ENCODE assay signal across 13 cellular contexts in genomic region chr3:152157337-152157736, GRCh38.
"Had no signal": no experiment of that assay in that cellular context is flagged by ENCODE, and none has a peak within 500 bp of the region (broad histone marks: within the 10 kb centered on the region; RNA-seq: fewer than 3 reads in every experiment).

No MANE protein-coding gene starts in this region.

- H3K4me3 ChIP-seq: right atrium auricular region, transverse colon had no signal

- H2AFZ ChIP-seq: parathyroid adenoma had no signal

- H3K4me1 Mint-ChIP-seq: neural crest cell; stimulated activated effector memory CD8-positive, alpha-beta T cell treated with anti-CD3 and anti-CD28 coated beads, Interleukin-12 subunit alpha, Interleukin-12 subunit beta, amount 100 ng/mL, for 72 hours had no signal

- H3K4me1 ChIP-seq: parathyroid adenoma, right atrium auricular region had no signal

- H3K79me2 ChIP-seq: parathyroid adenoma had no signal

- H3K27ac ChIP-seq: parathyroid adenoma, right atrium auricular region, WERI-Rb-1 had no signal

- H3K9me3 Mint-ChIP-seq: activated naive CD4-positive, alpha-beta T cell treated with anti-CD3 and anti-CD28 coated beads for 36 hours; activated T-helper 1 cell treated with anti-CD3 and anti-CD28 coated beads, Interleukin-12 subunit alpha, Interleukin-12 subunit beta, Interleukin-2, Interleukin-4 antibody, amounts not matched to agents 30 ng/mL and 10 ng/mL and 1 ng/mL, durations not matched to agents 14 hours and 24 hours and 36 hours; neural crest cell; stimulated activated effector memory CD8-positive, alpha-beta T cell treated with anti-CD3 and anti-CD28 coated beads, Interleukin-12 subunit alpha, Interleukin-12 subunit beta, amount 100 ng/mL, for 72 hours had no signal

- ATAC-seq: stimulated activated effector memory CD8-positive, alpha-beta T cell treated with anti-CD3 and anti-CD28 coated beads, Interleukin-12 subunit alpha, Interleukin-12 subunit beta, amount 100 ng/mL, for 72 hours had no signal

- H3K36me3 Mint-ChIP-seq: stimulated activated effector memory CD8-positive, alpha-beta T cell treated with anti-CD3 and anti-CD28 coated beads, Interleukin-12 subunit alpha, Interleukin-12 subunit beta, amount 100 ng/mL, for 72 hours had no signal

- H3K9ac ChIP-seq: parathyroid adenoma had no signal

- H3K27ac Mint-ChIP-seq: activated naive CD4-positive, alpha-beta T cell treated with anti-CD3 and anti-CD28 coated beads for 36 hours; activated T-helper 1 cell treated with anti-CD3 and anti-CD28 coated beads, Interleukin-12 subunit alpha, Interleukin-12 subunit beta, Interleukin-2, Interleukin-4 antibody, amounts not matched to agents 30 ng/mL and 10 ng/mL and 1 ng/mL, durations not matched to agents 14 hours and 24 hours and 36 hours; stimulated activated effector memory CD8-positive, alpha-beta T cell treated with anti-CD3 and anti-CD28 coated beads, Interleukin-12 subunit alpha, Interleukin-12 subunit beta, amount 100 ng/mL, for 72 hours had no signal

- H3K9me3 ChIP-seq: right atrium auricular region, transverse colon had no signal

- H3K36me3 ChIP-seq: right atrium auricular region, transverse colon, WERI-Rb-1 had no signal

- H3K4me3 Mint-ChIP-seq: activated naive CD4-positive, alpha-beta T cell treated with anti-CD3 and anti-CD28 coated beads for 36 hours; activated T-helper 1 cell treated with anti-CD3 and anti-CD28 coated beads, Interleukin-12 subunit alpha, Interleukin-12 subunit beta, Interleukin-2, Interleukin-4 antibody, amounts not matched to agents 30 ng/mL and 10 ng/mL and 1 ng/mL, durations not matched to agents 14 hours and 24 hours and 36 hours; neural crest cell; stimulated activated effector memory CD8-positive, alpha-beta T cell treated with anti-CD3 and anti-CD28 coated beads, Interleukin-12 subunit alpha, Interleukin-12 subunit beta, amount 100 ng/mL, for 72 hours had no signal

- H3K27me3 ChIP-seq: right atrium auricular region, transverse colon had no signal

- DNase-seq: activated CD4-positive, alpha-beta T cell treated with anti-CD3 and anti-CD28 coated beads for 48 hours; activated naive CD4-positive, alpha-beta T cell treated with anti-CD3 and anti-CD28 coated beads for 36 hours; cortex of kidney; effector CD8-positive, alpha-beta T cell; hippocampal formation; T-helper 9 cell; transverse colon; WERI-Rb-1 had no signal
